In genomic region chr9:77848428-77848827, GRCh38 we compare ENCODE assay signal across 8 cellular contexts.
A peak's percentile ranks its signal among the peaks of the same experiment; 100 is the strongest.
DNase-seq lines count a peak whose midpoint lies in the region; ATAC-seq and TF ChIP-seq lines count a peak whose summit lies in the region.

No MANE protein-coding gene starts in this region.

- no peak; the same call in 1 of the 2 replicates for ATAC-seq in IMR-90 (ENCODE audit: low read depth)
- no peak for ATAC-seq in lower lobe of right lung
- no peak for ATAC-seq in HG03095 (IDR thresholded peaks at IDR 0.05; ENCODE audit: unreplicated experiment)

- no peaks in the 10 kb centered on the region for H3K9me2 ChIP-seq in Karpas-422 (replicated peaks; ENCODE audit: insufficient read depth, low read length)

- POLR2A ChIA-PET in IMR-90 (lab: Charles Lee; ENCODE audit: unreplicated experiment) = no interaction called here

- H3K9me3 ChIP-seq in IMR-90 (ENCODE audit: control insufficient read depth, insufficient read depth, low read length) = no peaks in the 10 kb centered on the region
- no peaks in the 10 kb centered on the region for H3K9me3 ChIP-seq in lower lobe of right lung
- no peaks in the 10 kb centered on the region for H3K9me3 ChIP-seq in stomach
- no peaks in the 10 kb centered on the region for H3K9me3 ChIP-seq in Karpas-422 (ENCODE audit: low read length)

- intact Hi-C loops in IMR-90 (cut with micrococcal nuclease) = no loop called here
- intact Hi-C loops in lower lobe of right lung (cut with DNase I) = no loop called here
- intact Hi-C loops in stomach (cut with DNase I; ENCODE audit: low total_unique reads) = no loop called here

- TF ChIP-seq CTCF in IMR-90 (conservative IDR thresholded peaks at IDR 0.05; ENCODE audit: low read depth, low read length) (no peak), lower lobe of right lung (IDR thresholded peaks at IDR 0.05) (no peak), stomach (IDR thresholded peaks at IDR 0.05) (no peak)

- peak overlapping the region; percentile 46; the same call in 1 of the 2 replicates for H3K4ac ChIP-seq in IMR-90 (ENCODE audit: low read depth, low read length)

- peak overlapping the region; percentile 26; the same call in 1 of the 2 replicates for H2BK20ac ChIP-seq in IMR-90 (ENCODE audit: low read depth, low read length)

- H2BK120ac ChIP-seq in IMR-90 (ENCODE audit: low read depth, low read length) = 0 out of 2 replicates have a peak overlapping the region, but pooled peaks have one; percentile 44

- no peak overlapping the region; the same call in 1 of the 2 replicates for H4K91ac ChIP-seq in IMR-90 (ENCODE audit: insufficient read depth, low read depth, low read length)

- H3K27me3 ChIP-seq in IMR-90 (ENCODE audit: control insufficient read depth, insufficient read depth, low read length) = no peaks in the 10 kb centered on the region
- H3K27me3 ChIP-seq in lower lobe of right lung (ENCODE audit: low read depth) = no peaks in the 10 kb centered on the region
- H3K27me3 ChIP-seq in stomach = no peaks in the 10 kb centered on the region
- no peaks in the 10 kb centered on the region for H3K27me3 ChIP-seq in Karpas-422 (ENCODE audit: low read length)

- no peak overlapping the region for H4K8ac ChIP-seq in IMR-90 (ENCODE audit: low read depth in 2 of 2, low read length in 2 of 2)

- H3K79me2 ChIP-seq in Karpas-422 (ENCODE audit: low read length) = no peaks in the 10 kb centered on the region

- dilution Hi-C loops in IMR-90 (cut with HindIII; ENCODE audit: low sequenced_read_pairs, unreplicated experiment) = no loop called here

- H4K5ac ChIP-seq in IMR-90 (ENCODE audit: low read depth, low read length) = no peak overlapping the region

- H3K27ac ChIP-seq in IMR-90 (ENCODE audit: insufficient read depth, low read length) = 0 out of 2 replicates have a peak overlapping the region, but pooled peaks have one; percentile 15
- peak overlapping the region; percentile 48 for H3K27ac ChIP-seq in caudate nucleus (ENCODE audit: low read depth, low read length)
- peak overlapping the region; percentile 76 for H3K27ac ChIP-seq in lower lobe of right lung
- H3K27ac ChIP-seq in stomach = peak overlapping the region in 4 of 5 donors; percentile 35 to 79 (median 68)
- H3K27ac ChIP-seq in Karpas-422 (ENCODE audit: low read length) = no peak overlapping the region

- H2BK15ac ChIP-seq in IMR-90 (ENCODE audit: low read depth, low read length) = 0 out of 3 replicates have a peak overlapping the region, but pooled peaks have one; percentile 12

- DNase-seq in IMR-90 (no peak), caudate nucleus (lab: John Stamatoyannopoulos, UW) (peak in 47 of 61 donors; percentile 11 to 93 (median 48)), lower lobe of right lung (no peak), stomach (no peak), COR-L47 (lab: John Stamatoyannopoulos, UW) (no peak), Karpas-422 (no peak), germinal center (ENCODE audit: low spot score) (no peak)

- H3K56ac ChIP-seq in IMR-90 (ENCODE audit: extremely low read depth, insufficient read depth, low read length) = no peak overlapping the region

- H2AFZ ChIP-seq in IMR-90 (replicated peaks; ENCODE audit: low read length, poor library complexity) (no peak overlapping the region), Karpas-422 (ENCODE audit: low read length) (no peak overlapping the region)

- H3K4me2 ChIP-seq in IMR-90 (ENCODE audit: low read depth, low read length) (no peak overlapping the region), Karpas-422 (ENCODE audit: low read depth, low read length, poor library complexity, severe bottlenecking) (no peak overlapping the region)

- peaks cover 26% of the 10 kb centered on the region for H3K4me1 ChIP-seq in IMR-90 (ENCODE audit: control insufficient read depth, insufficient read depth, low read length)
- H3K4me1 ChIP-seq in lower lobe of right lung = peaks cover 80% of the 10 kb centered on the region
- H3K4me1 ChIP-seq in stomach = peaks cover 33 to 93% (median 54%) of the 10 kb centered on the region in 4 donors
- no peaks in the 10 kb centered on the region for H3K4me1 ChIP-seq in Karpas-422 (ENCODE audit: low read length)

- H3K9me1 ChIP-seq in IMR-90 (ENCODE audit: insufficient read depth, low read length) = peaks cover 33% of the 10 kb centered on the region

- no peak overlapping the region for H2AK9ac ChIP-seq in IMR-90 (replicated peaks; ENCODE audit: low read depth, low read length, poor library complexity)

- CTCF ChIA-PET in IMR-90 (lab: Yijun Ruan, JAX) = no interaction called here

- peak overlapping the region; percentile 7; the same call in 1 of the 2 replicates for H3K23ac ChIP-seq in IMR-90 (ENCODE audit: low read depth, low read length)

- H2AK5ac ChIP-seq in IMR-90 (ENCODE audit: low read depth, low read length) = peak overlapping the region; percentile 5; the same call in 1 of the 2 replicates

- in situ Hi-C loops in IMR-90 (cut with MboI; ENCODE audit: low sequenced_read_pairs) = no loop called here

- H3K4me3 ChIP-seq in IMR-90 (ENCODE audit: insufficient read depth, low read depth, low read length) (no peak overlapping the region), lower lobe of right lung (no peak overlapping the region), stomach (no peak overlapping the region), Karpas-422 (ENCODE audit: low read length) (no peak overlapping the region)

- TF ChIP-seq RAD21 in IMR-90 (IDR thresholded peaks at IDR 0.05; ENCODE audit: low read length) = no peak

- TF ChIP-seq POLR2A in IMR-90 (IDR thresholded peaks at IDR 0.05; ENCODE audit: low read depth, low read length) (no peak), stomach (IDR thresholded peaks at IDR 0.05) (no peak)

- TF ChIP-seq EP300 in stomach (IDR thresholded peaks at IDR 0.05) = no peak

- H2BK5ac ChIP-seq in IMR-90 (ENCODE audit: low read depth, low read length, poor library complexity, severe bottlenecking) = peak overlapping the region; percentile 5

- no peak overlapping the region for H3K9ac ChIP-seq in IMR-90 (ENCODE audit: low read depth, low read length)
- H3K9ac ChIP-seq in Karpas-422 (ENCODE audit: low read length) = no peak overlapping the region

- peaks cover 28 to 66% of the 10 kb centered on the region in 2 experiments for H3K79me1 ChIP-seq in IMR-90 (ENCODE audit: low read depth in 1 of 2, low read length in 2 of 2)

- BruUV-seq in IMR-90 (replicated peaks; lab: Mats Ljungman, UMichigan) = no TSS peak

- no peak overlapping the region for H3K18ac ChIP-seq in IMR-90 (ENCODE audit: low read depth, low read length)

- no peaks in the 10 kb centered on the region for H3K36me3 ChIP-seq in IMR-90 (ENCODE audit: control insufficient read depth, insufficient read depth, low read length)
- no peaks in the 10 kb centered on the region for H3K36me3 ChIP-seq in lower lobe of right lung
- no peaks in the 10 kb centered on the region for H3K36me3 ChIP-seq in stomach
- H3K36me3 ChIP-seq in Karpas-422 (ENCODE audit: insufficient read depth, low read length) = no peaks in the 10 kb centered on the region

- peak overlapping the region; percentile 10; the same call in 1 of the 2 replicates for H3K14ac ChIP-seq in IMR-90 (replicated peaks; ENCODE audit: low read depth, low read length)

- H4K20me1 ChIP-seq in IMR-90 (ENCODE audit: insufficient read depth, low read length) = peaks cover 19% of the 10 kb centered on the region; the same call in 1 of the 2 replicates
- H4K20me1 ChIP-seq in Karpas-422 (ENCODE audit: insufficient read depth, low read depth, low read length) = no peaks in the 10 kb centered on the region

- no CpG with 5 or more reads among the region's 2 CpGs for WGBS in IMR-90 (ENCODE audit: extremely low coverage in 2 of 2, insufficient read length in 1 of 2), 2 experiments
- WGBS in stomach, 5 donors = 72 to 92% (median 86%) methylated on average over 2 of the region's 2 CpGs

TF ChIP-seq in IMR-90, 13 proteins besides CTCF, POLR2A, EP300 and RAD21:
- TF ChIP-seq NFE2L2 (IDR thresholded peaks at IDR 0.05; ENCODE audit: low read depth, low read length) = no peak
- TF ChIP-seq FOS (IDR thresholded peaks at IDR 0.05; ENCODE audit: low read depth, low read length) = no peak
- TF ChIP-seq CEBPB (IDR thresholded peaks at IDR 0.05; ENCODE audit: low read depth, low read length) = no peak
- TF ChIP-seq MXI1 (IDR thresholded peaks at IDR 0.05; ENCODE audit: borderline replicate concordance, low read depth, low read length) = no peak
- TF ChIP-seq USF2 (IDR thresholded peaks at IDR 0.05; ENCODE audit: low read depth, low read length) = no peak
- TF ChIP-seq RCOR1 (IDR thresholded peaks at IDR 0.05; ENCODE audit: insufficient replicate concordance, low read length) = no peak
- TF ChIP-seq MAZ (IDR thresholded peaks at IDR 0.05; ENCODE audit: borderline replicate concordance, low read depth, low read length) = no peak
- no peak for TF ChIP-seq SMC3 (IDR thresholded peaks at IDR 0.05; ENCODE audit: low read depth, low read length)
- no peak for TF ChIP-seq ELK1 (IDR thresholded peaks at IDR 0.05; ENCODE audit: borderline replicate concordance, low read depth, low read length)
- no peak for TF ChIP-seq CHD1 (IDR thresholded peaks at IDR 0.05; ENCODE audit: low read depth, low read length)

Comparison
In these comparisons a context has a peak if more than half of its experiments do, and no peak if none do; other contexts are left out.
1. DNase-seq: peak in caudate nucleus (47 of 61); none in IMR-90 (single experiment), lower lobe of right lung (single experiment), stomach (single experiment), COR-L47 (single experiment), Karpas-422 (single experiment) and germinal center (single experiment).